ENCODE assay signal across 1 cellular context in the genomic region with DNA sequence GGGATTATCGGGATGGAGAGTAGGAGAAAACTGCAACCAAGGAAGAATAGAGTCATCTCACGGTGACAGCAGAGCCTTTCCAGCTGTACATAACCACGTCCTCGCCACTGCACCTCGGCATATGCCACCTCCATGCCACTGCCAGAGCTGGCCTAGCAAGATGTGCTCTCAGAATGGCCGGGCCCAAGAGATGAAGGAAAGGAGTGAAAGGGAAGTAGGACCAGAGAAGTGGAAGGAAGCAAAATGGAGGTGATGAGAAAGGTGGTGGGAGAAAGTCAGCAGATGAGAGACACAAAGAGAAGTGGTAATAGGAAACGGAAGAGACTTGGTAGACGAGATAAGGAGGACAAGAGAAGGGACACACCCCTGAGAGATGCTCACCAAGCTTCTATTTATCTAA.
TF ChIP-seq lines count a peak whose summit lies in the region.

No MANE protein-coding gene starts in this region.

TF ChIP-seq in K562, 482 proteins besides CTCF, POLR2A, EP300 and RAD21 (continued from another document and continues in another):
- TF ChIP-seq, protein P1, sequence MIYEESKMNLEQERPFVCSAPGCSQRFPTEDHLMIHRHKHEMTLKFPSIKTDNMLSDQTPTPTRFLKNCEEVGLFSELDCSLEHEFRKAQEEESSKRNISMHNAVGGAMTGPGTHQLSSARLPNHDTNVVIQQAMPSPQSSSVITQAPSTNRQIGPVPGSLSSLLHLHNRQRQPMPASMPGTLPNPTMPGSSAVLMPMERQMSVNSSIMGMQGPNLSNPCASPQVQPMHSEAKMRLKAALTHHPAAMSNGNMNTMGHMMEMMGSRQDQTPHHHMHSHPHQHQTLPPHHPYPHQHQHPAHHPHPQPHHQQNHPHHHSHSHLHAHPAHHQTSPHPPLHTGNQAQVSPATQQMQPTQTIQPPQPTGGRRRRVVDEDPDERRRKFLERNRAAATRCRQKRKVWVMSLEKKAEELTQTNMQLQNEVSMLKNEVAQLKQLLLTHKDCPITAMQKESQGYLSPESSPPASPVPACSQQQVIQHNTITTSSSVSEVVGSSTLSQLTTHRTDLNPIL (CRISPR knock-in tag; IDR thresholded peaks at IDR 0.05) = no peak
- peak; percentile 76 for TF ChIP-seq CTBP1 (IDR thresholded peaks at IDR 0.05; ENCODE audit: borderline replicate concordance)
- TF ChIP-seq GABPA (tag; conservative IDR thresholded peaks at IDR 0.05; ENCODE audit: low read depth) = no peak; the same call in 1 of the 2 replicates
- TF ChIP-seq FOXA1 (IDR thresholded peaks at IDR 0.05; ENCODE audit: borderline replicate concordance) = no peak
- TF ChIP-seq MAFK (IDR thresholded peaks at IDR 0.05; ENCODE audit: low read length) = no peak
- no peak for TF ChIP-seq DACH1 (IDR thresholded peaks at IDR 0.05; ENCODE audit: partially characterized antibody)
- no peak for TF ChIP-seq ZZZ3 (IDR thresholded peaks at IDR 0.05)
- peak; percentile 90 for TF ChIP-seq EHMT2 (IDR thresholded peaks at IDR 0.05)
- TF ChIP-seq KLF16 (IDR thresholded peaks at IDR 0.05) = no peak
- TF ChIP-seq TCF3 (CRISPR knock-in tag; IDR thresholded peaks at IDR 0.05) = peak; percentile 41
- TF ChIP-seq SRSF7 (optimal IDR thresholded peaks at IDR 0.05; ENCODE audit: low read depth, low read length) = no peak
- no peak for TF ChIP-seq STAT5B (CRISPR knock-in tag; IDR thresholded peaks at IDR 0.05)
- TF ChIP-seq, protein P2, sequence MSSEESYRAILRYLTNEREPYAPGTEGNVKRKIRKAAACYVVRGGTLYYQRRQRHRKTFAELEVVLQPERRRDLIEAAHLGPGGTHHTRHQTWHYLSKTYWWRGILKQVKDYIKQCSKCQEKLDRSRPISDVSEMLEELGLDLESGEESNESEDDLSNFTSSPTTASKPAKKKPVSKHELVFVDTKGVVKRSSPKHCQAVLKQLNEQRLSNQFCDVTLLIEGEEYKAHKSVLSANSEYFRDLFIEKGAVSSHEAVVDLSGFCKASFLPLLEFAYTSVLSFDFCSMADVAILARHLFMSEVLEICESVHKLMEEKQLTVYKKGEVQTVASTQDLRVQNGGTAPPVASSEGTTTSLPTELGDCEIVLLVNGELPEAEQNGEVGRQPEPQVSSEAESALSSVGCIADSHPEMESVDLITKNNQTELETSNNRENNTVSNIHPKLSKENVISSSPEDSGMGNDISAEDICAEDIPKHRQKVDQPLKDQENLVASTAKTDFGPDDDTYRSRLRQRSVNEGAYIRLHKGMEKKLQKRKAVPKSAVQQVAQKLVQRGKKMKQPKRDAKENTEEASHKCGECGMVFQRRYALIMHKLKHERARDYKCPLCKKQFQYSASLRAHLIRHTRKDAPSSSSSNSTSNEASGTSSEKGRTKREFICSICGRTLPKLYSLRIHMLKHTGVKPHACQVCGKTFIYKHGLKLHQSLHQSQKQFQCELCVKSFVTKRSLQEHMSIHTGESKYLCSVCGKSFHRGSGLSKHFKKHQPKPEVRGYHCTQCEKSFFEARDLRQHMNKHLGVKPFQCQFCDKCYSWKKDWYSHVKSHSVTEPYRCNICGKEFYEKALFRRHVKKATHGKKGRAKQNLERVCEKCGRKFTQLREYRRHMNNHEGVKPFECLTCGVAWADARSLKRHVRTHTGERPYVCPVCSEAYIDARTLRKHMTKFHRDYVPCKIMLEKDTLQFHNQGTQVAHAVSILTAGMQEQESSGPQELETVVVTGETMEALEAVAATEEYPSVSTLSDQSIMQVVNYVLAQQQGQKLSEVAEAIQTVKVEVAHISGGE (CRISPR knock-in tag; IDR thresholded peaks at IDR 0.05) = 0 out of 6 replicates have a peak, but pooled peaks of 1 of the 3 experiments have one; percentile 22
- TF ChIP-seq ARHGAP35 (IDR thresholded peaks at IDR 0.05; ENCODE audit: partially characterized antibody) = no peak
- TF ChIP-seq, protein P3, sequence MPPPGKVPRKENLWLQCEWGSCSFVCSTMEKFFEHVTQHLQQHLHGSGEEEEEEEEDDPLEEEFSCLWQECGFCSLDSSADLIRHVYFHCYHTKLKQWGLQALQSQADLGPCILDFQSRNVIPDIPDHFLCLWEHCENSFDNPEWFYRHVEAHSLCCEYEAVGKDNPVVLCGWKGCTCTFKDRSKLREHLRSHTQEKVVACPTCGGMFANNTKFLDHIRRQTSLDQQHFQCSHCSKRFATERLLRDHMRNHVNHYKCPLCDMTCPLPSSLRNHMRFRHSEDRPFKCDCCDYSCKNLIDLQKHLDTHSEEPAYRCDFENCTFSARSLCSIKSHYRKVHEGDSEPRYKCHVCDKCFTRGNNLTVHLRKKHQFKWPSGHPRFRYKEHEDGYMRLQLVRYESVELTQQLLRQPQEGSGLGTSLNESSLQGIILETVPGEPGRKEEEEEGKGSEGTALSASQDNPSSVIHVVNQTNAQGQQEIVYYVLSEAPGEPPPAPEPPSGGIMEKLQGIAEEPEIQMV (tag; conservative IDR thresholded peaks at IDR 0.05; ENCODE audit: low read depth) = no peak
- TF ChIP-seq ARID1B (IDR thresholded peaks at IDR 0.05) = peak; percentile 71
- no peak for TF ChIP-seq SNIP1 (IDR thresholded peaks at IDR 0.05; ENCODE audit: low read depth)
- TF ChIP-seq, protein P4, sequence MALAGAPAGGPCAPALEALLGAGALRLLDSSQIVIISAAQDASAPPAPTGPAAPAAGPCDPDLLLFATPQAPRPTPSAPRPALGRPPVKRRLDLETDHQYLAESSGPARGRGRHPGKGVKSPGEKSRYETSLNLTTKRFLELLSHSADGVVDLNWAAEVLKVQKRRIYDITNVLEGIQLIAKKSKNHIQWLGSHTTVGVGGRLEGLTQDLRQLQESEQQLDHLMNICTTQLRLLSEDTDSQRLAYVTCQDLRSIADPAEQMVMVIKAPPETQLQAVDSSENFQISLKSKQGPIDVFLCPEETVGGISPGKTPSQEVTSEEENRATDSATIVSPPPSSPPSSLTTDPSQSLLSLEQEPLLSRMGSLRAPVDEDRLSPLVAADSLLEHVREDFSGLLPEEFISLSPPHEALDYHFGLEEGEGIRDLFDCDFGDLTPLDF (CRISPR knock-in tag; IDR thresholded peaks at IDR 0.05) = no peak
- TF ChIP-seq TBP (optimal IDR thresholded peaks at IDR 0.05; ENCODE audit: low read depth, low read length) = no peak
- TF ChIP-seq SOX6 (IDR thresholded peaks at IDR 0.05) = peak; percentile 54; the same call in 1 of the 2 replicates
- TF ChIP-seq, protein P5, sequence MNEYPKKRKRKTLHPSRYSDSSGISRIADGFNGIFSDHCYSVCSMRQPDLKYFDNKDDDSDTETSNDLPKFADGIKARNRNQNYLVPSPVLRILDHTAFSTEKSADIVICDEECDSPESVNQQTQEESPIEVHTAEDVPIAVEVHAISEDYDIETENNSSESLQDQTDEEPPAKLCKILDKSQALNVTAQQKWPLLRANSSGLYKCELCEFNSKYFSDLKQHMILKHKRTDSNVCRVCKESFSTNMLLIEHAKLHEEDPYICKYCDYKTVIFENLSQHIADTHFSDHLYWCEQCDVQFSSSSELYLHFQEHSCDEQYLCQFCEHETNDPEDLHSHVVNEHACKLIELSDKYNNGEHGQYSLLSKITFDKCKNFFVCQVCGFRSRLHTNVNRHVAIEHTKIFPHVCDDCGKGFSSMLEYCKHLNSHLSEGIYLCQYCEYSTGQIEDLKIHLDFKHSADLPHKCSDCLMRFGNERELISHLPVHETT (CRISPR knock-in tag; conservative IDR thresholded peaks at IDR 0.05 in 1 of 2, IDR thresholded peaks at IDR 0.05 in 1 of 2) = no peak
- no peak for TF ChIP-seq MAZ (CRISPR knock-in tag; conservative IDR thresholded peaks at IDR 0.05 in 1 of 2, IDR thresholded peaks at IDR 0.05 in 1 of 2)
- TF ChIP-seq, protein P6, sequence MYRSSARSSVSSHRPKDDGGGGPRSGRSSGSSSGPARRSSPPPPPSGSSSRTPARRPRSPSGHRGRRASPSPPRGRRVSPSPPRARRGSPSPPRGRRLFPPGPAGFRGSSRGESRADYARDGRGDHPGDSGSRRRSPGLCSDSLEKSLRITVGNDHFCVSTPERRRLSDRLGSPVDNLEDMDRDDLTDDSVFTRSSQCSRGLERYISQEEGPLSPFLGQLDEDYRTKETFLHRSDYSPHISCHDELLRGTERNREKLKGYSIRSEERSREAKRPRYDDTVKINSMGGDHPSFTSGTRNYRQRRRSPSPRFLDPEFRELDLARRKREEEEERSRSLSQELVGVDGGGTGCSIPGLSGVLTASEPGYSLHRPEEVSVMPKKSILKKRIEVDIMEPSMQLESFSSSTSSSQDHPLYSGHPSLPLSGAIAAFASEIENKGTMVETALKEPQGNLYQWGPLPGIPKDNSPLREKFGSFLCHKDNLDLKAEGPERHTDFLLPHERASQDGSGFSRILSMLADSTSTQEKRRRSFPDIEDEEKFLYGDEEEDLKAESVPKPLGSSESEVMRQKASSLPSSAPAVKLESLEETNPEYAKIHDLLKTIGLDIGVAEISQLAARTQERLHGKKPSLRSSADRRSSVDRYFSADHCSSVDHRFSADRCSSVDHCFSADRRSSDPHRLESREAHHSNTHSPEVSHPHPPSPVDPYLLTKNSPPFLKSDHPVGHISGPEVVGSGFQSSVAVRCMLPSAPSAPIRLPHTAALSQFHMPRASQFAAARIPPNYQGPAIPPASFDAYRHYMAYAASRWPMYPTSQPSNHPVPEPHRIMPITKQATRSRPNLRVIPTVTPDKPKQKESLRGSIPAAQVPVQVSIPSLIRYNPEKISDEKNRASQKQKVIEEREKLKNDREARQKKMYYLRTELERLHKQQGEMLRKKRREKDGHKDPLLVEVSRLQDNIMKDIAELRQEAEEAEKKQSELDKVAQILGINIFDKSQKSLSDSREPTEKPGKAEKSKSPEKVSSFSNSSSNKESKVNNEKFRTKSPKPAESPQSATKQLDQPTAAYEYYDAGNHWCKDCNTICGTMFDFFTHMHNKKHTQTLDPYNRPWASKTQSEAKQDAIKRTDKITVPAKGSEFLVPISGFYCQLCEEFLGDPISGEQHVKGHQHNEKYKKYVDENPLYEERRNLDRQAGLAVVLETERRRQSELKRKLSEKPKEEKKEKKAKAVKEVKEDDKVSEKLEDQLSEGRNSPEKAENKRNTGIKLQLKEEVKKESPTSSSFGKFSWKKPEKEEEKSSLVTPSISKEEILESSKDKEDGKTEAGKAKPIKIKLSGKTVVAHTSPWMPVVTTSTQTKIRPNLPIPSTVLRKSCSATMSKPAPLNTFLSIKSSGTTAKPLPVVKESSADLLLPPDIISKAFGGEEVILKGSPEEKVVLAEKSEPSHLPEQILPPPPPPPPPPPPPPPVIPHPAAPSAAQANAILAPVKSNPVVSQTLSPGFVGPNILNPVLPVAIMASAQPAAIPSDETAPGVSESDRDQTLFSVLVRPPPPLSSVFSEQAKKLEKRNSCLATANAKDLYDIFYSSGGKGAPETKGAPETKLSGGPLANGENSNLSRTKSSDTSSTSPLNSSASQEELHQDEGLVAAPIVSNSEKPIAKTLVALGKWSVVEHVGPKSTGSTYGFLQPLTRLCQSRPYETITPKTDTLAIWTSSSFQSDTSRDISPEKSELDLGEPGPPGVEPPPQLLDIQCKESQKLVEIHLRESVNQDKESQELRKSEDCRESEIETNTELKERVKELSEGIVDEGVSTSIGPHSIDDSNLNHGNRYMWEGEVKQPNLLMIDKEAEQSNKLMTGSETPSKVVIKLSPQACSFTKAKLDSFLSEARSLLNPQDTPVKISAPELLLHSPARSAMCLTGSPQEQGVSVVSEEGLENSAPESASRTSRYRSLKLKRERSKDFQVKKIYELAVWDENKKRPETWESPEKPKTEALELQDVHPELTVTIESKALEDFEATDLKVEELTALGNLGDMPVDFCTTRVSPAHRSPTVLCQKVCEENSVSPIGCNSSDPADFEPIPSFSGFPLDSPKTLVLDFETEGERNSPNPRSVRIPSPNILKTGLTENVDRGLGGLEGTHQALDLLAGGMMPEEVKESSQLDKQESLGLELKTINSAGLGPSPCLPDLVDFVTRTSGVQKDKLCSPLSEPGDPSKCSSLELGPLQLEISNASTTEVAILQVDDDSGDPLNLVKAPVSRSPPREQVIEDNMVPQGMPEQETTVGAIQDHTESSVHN (IDR thresholded peaks at IDR 0.05; ENCODE audit: borderline replicate concordance in 1 of 2, low read depth in 1 of 2) = no peak
- 0 out of 2 replicates have a peak, but pooled peaks have one; percentile 71 for TF ChIP-seq ZNF695 (CRISPR knock-in tag; IDR thresholded peaks at IDR 0.05)
- TF ChIP-seq, protein P7, sequence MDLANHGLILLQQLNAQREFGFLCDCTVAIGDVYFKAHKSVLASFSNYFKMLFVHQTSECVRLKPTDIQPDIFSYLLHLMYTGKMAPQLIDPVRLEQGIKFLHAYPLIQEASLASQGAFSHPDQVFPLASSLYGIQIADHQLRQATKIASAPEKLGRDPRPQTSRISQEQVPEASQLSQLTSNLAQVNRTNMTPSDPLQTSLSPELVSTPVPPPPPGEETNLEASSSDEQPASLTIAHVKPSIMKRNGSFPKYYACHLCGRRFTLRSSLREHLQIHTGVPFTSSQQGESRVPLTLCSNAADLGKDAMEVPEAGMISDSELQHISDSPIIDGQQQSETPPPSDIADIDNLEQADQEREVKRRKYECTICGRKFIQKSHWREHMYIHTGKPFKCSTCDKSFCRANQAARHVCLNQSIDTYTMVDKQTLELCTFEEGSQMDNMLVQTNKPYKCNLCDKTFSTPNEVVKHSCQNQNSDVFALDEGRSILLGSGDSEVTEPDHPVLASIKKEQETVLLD (IDR thresholded peaks at IDR 0.05) = peak; percentile 62; the same call in 1 of the 2 replicates
- no peak for TF ChIP-seq SRSF9 (IDR thresholded peaks at IDR 0.05; ENCODE audit: borderline replicate concordance, low read depth, low read length)
- TF ChIP-seq SIN3A (IDR thresholded peaks at IDR 0.05; ENCODE audit: borderline replicate concordance in 2 of 2, control insufficient read depth in 1 of 2, low read depth in 2 of 2, low read length in 2 of 2) = no peak
- TF ChIP-seq, protein P8, sequence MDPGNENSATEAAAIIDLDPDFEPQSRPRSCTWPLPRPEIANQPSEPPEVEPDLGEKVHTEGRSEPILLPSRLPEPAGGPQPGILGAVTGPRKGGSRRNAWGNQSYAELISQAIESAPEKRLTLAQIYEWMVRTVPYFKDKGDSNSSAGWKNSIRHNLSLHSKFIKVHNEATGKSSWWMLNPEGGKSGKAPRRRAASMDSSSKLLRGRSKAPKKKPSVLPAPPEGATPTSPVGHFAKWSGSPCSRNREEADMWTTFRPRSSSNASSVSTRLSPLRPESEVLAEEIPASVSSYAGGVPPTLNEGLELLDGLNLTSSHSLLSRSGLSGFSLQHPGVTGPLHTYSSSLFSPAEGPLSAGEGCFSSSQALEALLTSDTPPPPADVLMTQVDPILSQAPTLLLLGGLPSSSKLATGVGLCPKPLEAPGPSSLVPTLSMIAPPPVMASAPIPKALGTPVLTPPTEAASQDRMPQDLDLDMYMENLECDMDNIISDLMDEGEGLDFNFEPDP (CRISPR knock-in tag; IDR thresholded peaks at IDR 0.05) = no peak
- no peak for TF ChIP-seq KDM5B (IDR thresholded peaks at IDR 0.05; ENCODE audit: insufficient replicate concordance, low read depth, low read length)
- TF ChIP-seq ZNF75A (CRISPR knock-in tag; IDR thresholded peaks at IDR 0.05) = no peak
- peak; percentile 66; the same call in 1 of the 2 replicates for TF ChIP-seq HDGF (IDR thresholded peaks at IDR 0.05)
- TF ChIP-seq BRD9 (IDR thresholded peaks at IDR 0.05; ENCODE audit: low read depth, partially characterized antibody) = no peak
- TF ChIP-seq SMARCA4 (IDR thresholded peaks at IDR 0.05) = peak; percentile 50; the same call in 1 of the 2 replicates
- TF ChIP-seq CHCHD3 (CRISPR knock-in tag; IDR thresholded peaks at IDR 0.05) = no peak
- peak in 1 of 2 experiments; percentile 80; a peak in 2 of 4 replicates for TF ChIP-seq RCOR1 (IDR thresholded peaks at IDR 0.05; ENCODE audit: borderline replicate concordance in 1 of 2, low read depth in 2 of 2, low read length in 2 of 2)
- TF ChIP-seq E2F3 (CRISPR knock-in tag; IDR thresholded peaks at IDR 0.05) = 0 out of 2 replicates have a peak, but pooled peaks have one; percentile 25
- no peak for TF ChIP-seq DNMT1 (IDR thresholded peaks at IDR 0.05)
- no peak for TF ChIP-seq CREM (IDR thresholded peaks at IDR 0.05; ENCODE audit: low read depth)
- TF ChIP-seq KAT8 (IDR thresholded peaks at IDR 0.05; ENCODE audit: low read depth) = no peak
- no peak for TF ChIP-seq ZNF184 (CRISPR knock-in tag; IDR thresholded peaks at IDR 0.05)
- TF ChIP-seq HNRNPL (IDR thresholded peaks at IDR 0.05; ENCODE audit: low read depth, low read length) = no peak
- no peak for TF ChIP-seq CSDE1 (IDR thresholded peaks at IDR 0.05)
- no peak for TF ChIP-seq PRPF4 (IDR thresholded peaks at IDR 0.05; ENCODE audit: insufficient read depth, low read depth, low read length, poor library complexity, severe bottlenecking)
